ENCODE assay signal across 16 cellular contexts in genomic region chr17:77304051-77304745, GRCh38.
DNase-seq lines count a peak whose midpoint lies in the region; ATAC-seq and TF ChIP-seq lines count a peak whose summit lies in the region.
"Had no signal": no experiment of that assay in that cellular context is flagged by ENCODE, and none has a peak within 500 bp of the region (broad histone marks: within the 10 kb centered on the region; RNA-seq: fewer than 3 reads in every experiment).

No MANE protein-coding gene starts in this region.

- no peak overlapping the region for H3K4me3 ChIP-seq in GM23338
- H3K4me3 ChIP-seq in PC-3 (ENCODE audit: low read length): no peak overlapping the region

- intact Hi-C loops in PC-3 (cut with micrococcal nuclease): no loop called here
- intact Hi-C loops in activated T-helper 1 cell treated with anti-CD3 and anti-CD28 coated beads, Interleukin-12 subunit alpha, Interleukin-12 subunit beta, Interleukin-2, Interleukin-4 antibody, amounts not matched to agents 30 ng/mL and 10 ng/mL and 1 ng/mL, durations not matched to agents 14 hours and 24 hours and 36 hours (cut with micrococcal nuclease): no loop called here

- DNase-seq in A172 (ENCODE audit: low spot score): peak; percentile 89
- DNase-seq in GM23338 (ENCODE audit: low spot score): no peak
- no peak for DNase-seq in PC-3
- DNase-seq in fibroblast of peridontal ligament (ENCODE audit: extremely low read depth): peak; percentile 27
- DNase-seq in activated T-helper 1 cell treated with anti-CD3 and anti-CD28 coated beads, Interleukin-12 subunit alpha, Interleukin-12 subunit beta, Interleukin-2, Interleukin-4 antibody, amounts not matched to agents 30 ng/mL and 10 ng/mL and 1 ng/mL, durations not matched to agents 14 hours and 24 hours and 36 hours (ENCODE audit: low spot score): no peak
- no peak for DNase-seq in G401 (ENCODE audit: low spot score)
- no peak for DNase-seq in putamen (ENCODE audit: low spot score)
- DNase-seq: activated B cell treated with CpG ODN at 0.5 μM for 24 hours; activated T-cell treated with anti-CD3 and anti-CD28 coated beads for 4 hours; amniotic stem cell; effector CD8-positive, alpha-beta T cell; GDM1; Kasumi-1; NCI-H510A treated with DMSO at 0.1 percent for 48 hours had no signal

- CTCF ChIA-PET in PC-3 (lab: Charles Lee): no interaction called here

- peaks cover 6% of the 10 kb centered on the region for H3K27me3 Mint-ChIP-seq in GM23338 (ENCODE audit: insufficient read depth, low read depth, poor library complexity)
- peaks cover 2% of the 10 kb centered on the region for H3K27me3 Mint-ChIP-seq in activated T-helper 1 cell treated with anti-CD3 and anti-CD28 coated beads, Interleukin-12 subunit alpha, Interleukin-12 subunit beta, Interleukin-2, Interleukin-4 antibody, amounts not matched to agents 30 ng/mL and 10 ng/mL and 1 ng/mL, durations not matched to agents 14 hours and 24 hours and 36 hours (ENCODE audit: insufficient read depth)

- H3K4me3 Mint-ChIP-seq in GM23338: no peak overlapping the region
- H3K4me3 Mint-ChIP-seq in activated T-helper 1 cell treated with anti-CD3 and anti-CD28 coated beads, Interleukin-12 subunit alpha, Interleukin-12 subunit beta, Interleukin-2, Interleukin-4 antibody, amounts not matched to agents 30 ng/mL and 10 ng/mL and 1 ng/mL, durations not matched to agents 14 hours and 24 hours and 36 hours: no peak overlapping the region
- H3K4me3 Mint-ChIP-seq: neural crest cell had no signal

- H3K4me1 ChIP-seq in GM23338 (ENCODE audit: insufficient read depth) (no peaks in the 10 kb centered on the region), PC-3 (ENCODE audit: insufficient read depth, low read length) (peaks cover 25% of the 10 kb centered on the region)

- H3K36me3 ChIP-seq in GM23338 (ENCODE audit: insufficient read depth): no peaks in the 10 kb centered on the region
- peaks cover 45% of the 10 kb centered on the region for H3K36me3 ChIP-seq in PC-3 (ENCODE audit: low read depth, low read length)

- no peak for TF ChIP-seq CTCF in GM23338 (conservative IDR thresholded peaks at IDR 0.05; ENCODE audit: low read depth in 2 of 2)
- no peak for TF ChIP-seq CTCF in PC-3 (conservative IDR thresholded peaks at IDR 0.05; ENCODE audit: low read depth, low read length)

- H3F3A ChIP-seq in GM23338 (replicated peaks; ENCODE audit: low read depth) (no peaks in the 10 kb centered on the region), PC-3 (ENCODE audit: low read length, unreplicated experiment) (no peaks in the 10 kb centered on the region)

- H2AFZ ChIP-seq in GM23338 (no peak overlapping the region), PC-3 (ENCODE audit: low read length) (no peak overlapping the region)

- H3K4me2 ChIP-seq in GM23338 (no peak overlapping the region), PC-3 (ENCODE audit: low read length) (no peak overlapping the region)

- no peaks in the 10 kb centered on the region for H3K27me3 ChIP-seq in GM23338 (ENCODE audit: insufficient read depth)
- H3K27me3 ChIP-seq in PC-3 (ENCODE audit: low read length): no peaks in the 10 kb centered on the region

- no peak for ATAC-seq in GM23338
- no peak for ATAC-seq in PC-3
- no peak for ATAC-seq in HG03571 (IDR thresholded peaks at IDR 0.05; ENCODE audit: unreplicated experiment)

- H3K27ac ChIP-seq in GM23338 (ENCODE audit: low read depth) (0 out of 2 replicates have a peak overlapping the region, but pooled peaks have one; percentile 3), PC-3 (ENCODE audit: low read length) (0 out of 2 replicates have a peak overlapping the region, but pooled peaks have one; percentile 6)

- POLR2A ChIA-PET in PC-3 (lab: Charles Lee; ENCODE audit: unreplicated experiment): interaction anchor here (0.6 to 0.7 kb wide), 2 partner anchors 19 to 130 kb away, joined by 4 to 6 read pairs; no protein-coding TSS in a partner anchor

- in situ Hi-C loops in G401 (cut with HindIII; ENCODE audit: low sequenced_read_pairs): no loop called here

- H3K36me3 Mint-ChIP-seq in GM23338 (ENCODE audit: low read depth): peaks cover 2% of the 10 kb centered on the region; the same call in 1 of the 3 replicates
- H3K36me3 Mint-ChIP-seq in activated T-helper 1 cell treated with anti-CD3 and anti-CD28 coated beads, Interleukin-12 subunit alpha, Interleukin-12 subunit beta, Interleukin-2, Interleukin-4 antibody, amounts not matched to agents 30 ng/mL and 10 ng/mL and 1 ng/mL, durations not matched to agents 14 hours and 24 hours and 36 hours (ENCODE audit: low read depth): no peaks in the 10 kb centered on the region

- H3K27ac Mint-ChIP-seq in GM23338: no peak overlapping the region
- H3K27ac Mint-ChIP-seq in activated T-helper 1 cell treated with anti-CD3 and anti-CD28 coated beads, Interleukin-12 subunit alpha, Interleukin-12 subunit beta, Interleukin-2, Interleukin-4 antibody, amounts not matched to agents 30 ng/mL and 10 ng/mL and 1 ng/mL, durations not matched to agents 14 hours and 24 hours and 36 hours: no peak overlapping the region
- H3K27ac Mint-ChIP-seq: activated B cell treated with CpG ODN at 0.5 μM for 24 hours had no signal

- H4K20me1 ChIP-seq in GM23338 (replicated peaks; ENCODE audit: insufficient read depth): peaks cover 5% of the 10 kb centered on the region; the same call in 1 of the 2 replicates
- H4K20me1 ChIP-seq in PC-3 (ENCODE audit: low read length): peaks cover 69% of the 10 kb centered on the region

- peaks cover 10% of the 10 kb centered on the region; the same call in 2 of the 3 replicates for H3K4me1 Mint-ChIP-seq in GM23338
- H3K4me1 Mint-ChIP-seq in activated T-helper 1 cell treated with anti-CD3 and anti-CD28 coated beads, Interleukin-12 subunit alpha, Interleukin-12 subunit beta, Interleukin-2, Interleukin-4 antibody, amounts not matched to agents 30 ng/mL and 10 ng/mL and 1 ng/mL, durations not matched to agents 14 hours and 24 hours and 36 hours (ENCODE audit: low read depth): no peaks in the 10 kb centered on the region

- no peaks in the 10 kb centered on the region for H3K79me2 ChIP-seq in GM23338 (replicated peaks; ENCODE audit: insufficient read depth)
- peaks cover 91% of the 10 kb centered on the region for H3K79me2 ChIP-seq in PC-3 (ENCODE audit: low read length)

- no peaks in the 10 kb centered on the region for H3K9me3 Mint-ChIP-seq in GM23338
- no peaks in the 10 kb centered on the region for H3K9me3 Mint-ChIP-seq in activated T-helper 1 cell treated with anti-CD3 and anti-CD28 coated beads, Interleukin-12 subunit alpha, Interleukin-12 subunit beta, Interleukin-2, Interleukin-4 antibody, amounts not matched to agents 30 ng/mL and 10 ng/mL and 1 ng/mL, durations not matched to agents 14 hours and 24 hours and 36 hours
- H3K9me3 Mint-ChIP-seq: activated B cell treated with CpG ODN at 0.5 μM for 24 hours, neural crest cell had no signal

- H3K9me2 ChIP-seq in GM23338 (ENCODE audit: insufficient read depth) (no peaks in the 10 kb centered on the region), PC-3 (replicated peaks; ENCODE audit: low read length) (no peaks in the 10 kb centered on the region)

- H3K9ac ChIP-seq in PC-3 (ENCODE audit: low read length): no peak overlapping the region

- no peaks in the 10 kb centered on the region for H3K9me3 ChIP-seq in PC-3 (ENCODE audit: low read length)

- no TSS peak for BruUV-seq in PC-3 (replicated peaks; lab: Mats Ljungman, UMichigan)

TF ChIP-seq in GM23338, 12 proteins besides CTCF, POLR2A, EP300 and RAD21:
- TF ChIP-seq CREB1 (CRISPR knock-in tag; IDR thresholded peaks at IDR 0.05; ENCODE audit: low read depth) (no peak), NANOG (IDR thresholded peaks at IDR 0.05; ENCODE audit: borderline replicate concordance) (no peak)

Comparison
In these comparisons a context has a peak if more than half of its experiments do, and no peak if none do; other contexts are left out.
1. DNase-seq: peak in A172 (single experiment) and fibroblast of peridontal ligament (single experiment); none in GM23338 (single experiment), PC-3 (single experiment), activated T-helper 1 cell treated with anti-CD3 and anti-CD28 coated beads, Interleukin-12 subunit alpha, Interleukin-12 subunit beta, Interleukin-2, Interleukin-4 antibody, amounts not matched to agents 30 ng/mL and 10 ng/mL and 1 ng/mL, durations not matched to agents 14 hours and 24 hours and 36 hours (single experiment), G401 (single experiment) and putamen (single experiment).